In the genomic region with DNA sequence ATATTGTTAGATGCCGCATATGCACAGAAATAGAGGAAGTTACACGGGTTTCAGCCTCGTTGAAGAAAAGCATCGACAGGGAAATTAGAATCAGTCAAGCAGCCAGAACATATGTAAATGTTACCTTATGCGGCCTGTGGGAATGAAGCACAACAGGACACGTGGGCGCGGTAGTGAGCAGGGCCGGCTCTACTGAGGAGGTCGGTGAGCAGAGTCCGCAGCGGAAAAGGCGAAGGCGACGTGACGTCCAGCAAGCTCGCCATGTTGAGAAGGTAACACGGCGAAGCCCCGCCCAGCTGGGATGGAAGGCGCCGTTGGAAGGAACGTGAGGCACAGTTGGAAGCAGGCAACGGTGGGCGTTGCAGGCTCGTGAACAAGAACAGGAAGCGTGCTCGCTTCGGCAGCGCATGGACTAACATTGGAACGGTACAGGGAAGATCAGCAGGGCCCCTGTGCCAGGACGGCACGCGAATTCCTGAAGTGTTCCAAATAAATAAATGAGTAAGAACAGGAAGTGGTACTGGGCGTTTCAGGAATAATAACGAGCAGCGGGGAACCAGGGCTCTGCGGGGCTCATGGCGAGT, we compare ENCODE assay signal across 1 cellular context.
A peak's percentile ranks its signal among the peaks of the same experiment; 100 is the strongest.
TF ChIP-seq lines count a peak whose summit lies in the region.

No MANE protein-coding gene starts in this region.

TF ChIP-seq in K562, 482 proteins besides CTCF, POLR2A, EP300 and RAD21 (continued from another document and continues in another):
- TF ChIP-seq EZH2 (IDR thresholded peaks at IDR 0.05; ENCODE audit: borderline replicate concordance, low read depth, low read length) (no peak), RBM39 (optimal IDR thresholded peaks at IDR 0.05; ENCODE audit: low read depth, low read length) (no peak), ADNP (tag; IDR thresholded peaks at IDR 0.05) (no peak), KAT8 (IDR thresholded peaks at IDR 0.05; ENCODE audit: low read depth) (no peak), CBX2 (IDR thresholded peaks at IDR 0.05; ENCODE audit: insufficient read depth, low read length, poor library complexity, severe bottlenecking) (no peak), ZNF644 (tag; IDR thresholded peaks at IDR 0.05; ENCODE audit: low read depth) (no peak), KHSRP (IDR thresholded peaks at IDR 0.05) (no peak), HOXB6 (CRISPR knock-in tag; IDR thresholded peaks at IDR 0.05; ENCODE audit: borderline replicate concordance) (no peak), SMAD2 (IDR thresholded peaks at IDR 0.05; ENCODE audit: low read depth, low read length) (no peak), MITF (IDR thresholded peaks at IDR 0.05) (no peak), PPARD (CRISPR knock-in tag; IDR thresholded peaks at IDR 0.05) (no peak), TRIM28 (IDR thresholded peaks at IDR 0.05) (peak; percentile 62), YBX1 (IDR thresholded peaks at IDR 0.05) (no peak), RBM25 (IDR thresholded peaks at IDR 0.05; ENCODE audit: low read depth, low read length, severe bottlenecking) (no peak), MTA2 (IDR thresholded peaks at IDR 0.05; ENCODE audit: low read depth) (no peak), ATF1 (CRISPR knock-in tag; IDR thresholded peaks at IDR 0.05) (no peak), ATF1 (tag; IDR thresholded peaks at IDR 0.05) (peak; percentile 89), POLR3A (IDR thresholded peaks at IDR 0.05; ENCODE audit: borderline replicate concordance, extremely low read depth, insufficient read depth, insufficient read length) (no peak), MCM7 (IDR thresholded peaks at IDR 0.05) (no peak), DPF2 (IDR thresholded peaks at IDR 0.05) (peak; percentile 17; the same call in 1 of the 2 replicates), ZNF764 (CRISPR knock-in tag; IDR thresholded peaks at IDR 0.05; ENCODE audit: low read depth) (no peak), U2AF1 (optimal IDR thresholded peaks at IDR 0.05; ENCODE audit: low read depth, low read length) (no peak), SOX6 (IDR thresholded peaks at IDR 0.05) (peak; percentile 66), CREM (IDR thresholded peaks at IDR 0.05; ENCODE audit: low read depth) (peak; percentile 92), HMG20A (CRISPR knock-in tag; conservative IDR thresholded peaks at IDR 0.05) (no peak), ZNF316 (IDR thresholded peaks at IDR 0.05) (no peak), NCOA4 (IDR thresholded peaks at IDR 0.05; ENCODE audit: partially characterized antibody) (no peak), FOXO4 (CRISPR knock-in tag; IDR thresholded peaks at IDR 0.05) (no peak), ZNF224 (CRISPR knock-in tag; IDR thresholded peaks at IDR 0.05) (no peak), KLF10 (CRISPR knock-in tag; IDR thresholded peaks at IDR 0.05) (no peak), FOXJ2 (tag; IDR thresholded peaks at IDR 0.05) (no peak), BRF1 (IDR thresholded peaks at IDR 0.05; ENCODE audit: borderline replicate concordance, extremely low read depth, insufficient read length) (no peak), ZNF217 (CRISPR knock-in tag; IDR thresholded peaks at IDR 0.05) (no peak), MTF1 (CRISPR knock-in tag; IDR thresholded peaks at IDR 0.05; ENCODE audit: borderline replicate concordance) (no peak), REST (CRISPR knock-in tag; IDR thresholded peaks at IDR 0.05; ENCODE audit: low read depth) (no peak), SLC30A9 (CRISPR knock-in tag; IDR thresholded peaks at IDR 0.05) (no peak), NR2C2 (CRISPR knock-in tag; IDR thresholded peaks at IDR 0.05) (0 out of 2 replicates have a peak, but pooled peaks have one; percentile 39), NR2C2 (tag; IDR thresholded peaks at IDR 0.05) (no peak; the same call in 1 of the 2 replicates), NELFE (IDR thresholded peaks at IDR 0.05; ENCODE audit: insufficient read depth, insufficient read length) (no peak)
- TF ChIP-seq, protein P1, sequence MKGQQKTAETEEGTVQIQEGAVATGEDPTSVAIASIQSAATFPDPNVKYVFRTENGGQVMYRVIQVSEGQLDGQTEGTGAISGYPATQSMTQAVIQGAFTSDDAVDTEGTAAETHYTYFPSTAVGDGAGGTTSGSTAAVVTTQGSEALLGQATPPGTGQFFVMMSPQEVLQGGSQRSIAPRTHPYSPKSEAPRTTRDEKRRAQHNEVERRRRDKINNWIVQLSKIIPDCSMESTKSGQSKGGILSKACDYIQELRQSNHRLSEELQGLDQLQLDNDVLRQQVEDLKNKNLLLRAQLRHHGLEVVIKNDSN (CRISPR knock-in tag; IDR thresholded peaks at IDR 0.05): peak; percentile 87
- TF ChIP-seq, protein P2, sequence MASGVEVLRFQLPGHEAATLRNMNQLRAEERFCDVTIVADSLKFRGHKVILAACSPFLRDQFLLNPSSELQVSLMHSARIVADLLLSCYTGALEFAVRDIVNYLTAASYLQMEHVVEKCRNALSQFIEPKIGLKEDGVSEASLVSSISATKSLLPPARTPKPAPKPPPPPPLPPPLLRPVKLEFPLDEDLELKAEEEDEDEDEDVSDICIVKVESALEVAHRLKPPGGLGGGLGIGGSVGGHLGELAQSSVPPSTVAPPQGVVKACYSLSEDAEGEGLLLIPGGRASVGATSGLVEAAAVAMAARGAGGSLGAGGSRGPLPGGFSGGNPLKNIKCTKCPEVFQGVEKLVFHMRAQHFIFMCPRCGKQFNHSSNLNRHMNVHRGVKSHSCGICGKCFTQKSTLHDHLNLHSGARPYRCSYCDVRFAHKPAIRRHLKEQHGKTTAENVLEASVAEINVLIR (CRISPR knock-in tag; IDR thresholded peaks at IDR 0.05): peak; percentile 51; the same call in 1 of the 2 replicates
- TF ChIP-seq, protein P3, sequence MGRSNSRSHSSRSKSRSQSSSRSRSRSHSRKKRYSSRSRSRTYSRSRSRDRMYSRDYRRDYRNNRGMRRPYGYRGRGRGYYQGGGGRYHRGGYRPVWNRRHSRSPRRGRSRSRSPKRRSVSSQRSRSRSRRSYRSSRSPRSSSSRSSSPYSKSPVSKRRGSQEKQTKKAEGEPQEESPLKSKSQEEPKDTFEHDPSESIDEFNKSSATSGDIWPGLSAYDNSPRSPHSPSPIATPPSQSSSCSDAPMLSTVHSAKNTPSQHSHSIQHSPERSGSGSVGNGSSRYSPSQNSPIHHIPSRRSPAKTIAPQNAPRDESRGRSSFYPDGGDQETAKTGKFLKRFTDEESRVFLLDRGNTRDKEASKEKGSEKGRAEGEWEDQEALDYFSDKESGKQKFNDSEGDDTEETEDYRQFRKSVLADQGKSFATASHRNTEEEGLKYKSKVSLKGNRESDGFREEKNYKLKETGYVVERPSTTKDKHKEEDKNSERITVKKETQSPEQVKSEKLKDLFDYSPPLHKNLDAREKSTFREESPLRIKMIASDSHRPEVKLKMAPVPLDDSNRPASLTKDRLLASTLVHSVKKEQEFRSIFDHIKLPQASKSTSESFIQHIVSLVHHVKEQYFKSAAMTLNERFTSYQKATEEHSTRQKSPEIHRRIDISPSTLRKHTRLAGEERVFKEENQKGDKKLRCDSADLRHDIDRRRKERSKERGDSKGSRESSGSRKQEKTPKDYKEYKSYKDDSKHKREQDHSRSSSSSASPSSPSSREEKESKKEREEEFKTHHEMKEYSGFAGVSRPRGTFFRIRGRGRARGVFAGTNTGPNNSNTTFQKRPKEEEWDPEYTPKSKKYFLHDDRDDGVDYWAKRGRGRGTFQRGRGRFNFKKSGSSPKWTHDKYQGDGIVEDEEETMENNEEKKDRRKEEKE (IDR thresholded peaks at IDR 0.05; ENCODE audit: borderline replicate concordance in 1 of 2, control insufficient read depth in 1 of 2, low read depth in 2 of 2, low read length in 1 of 2): no peak
- TF ChIP-seq, protein P4, sequence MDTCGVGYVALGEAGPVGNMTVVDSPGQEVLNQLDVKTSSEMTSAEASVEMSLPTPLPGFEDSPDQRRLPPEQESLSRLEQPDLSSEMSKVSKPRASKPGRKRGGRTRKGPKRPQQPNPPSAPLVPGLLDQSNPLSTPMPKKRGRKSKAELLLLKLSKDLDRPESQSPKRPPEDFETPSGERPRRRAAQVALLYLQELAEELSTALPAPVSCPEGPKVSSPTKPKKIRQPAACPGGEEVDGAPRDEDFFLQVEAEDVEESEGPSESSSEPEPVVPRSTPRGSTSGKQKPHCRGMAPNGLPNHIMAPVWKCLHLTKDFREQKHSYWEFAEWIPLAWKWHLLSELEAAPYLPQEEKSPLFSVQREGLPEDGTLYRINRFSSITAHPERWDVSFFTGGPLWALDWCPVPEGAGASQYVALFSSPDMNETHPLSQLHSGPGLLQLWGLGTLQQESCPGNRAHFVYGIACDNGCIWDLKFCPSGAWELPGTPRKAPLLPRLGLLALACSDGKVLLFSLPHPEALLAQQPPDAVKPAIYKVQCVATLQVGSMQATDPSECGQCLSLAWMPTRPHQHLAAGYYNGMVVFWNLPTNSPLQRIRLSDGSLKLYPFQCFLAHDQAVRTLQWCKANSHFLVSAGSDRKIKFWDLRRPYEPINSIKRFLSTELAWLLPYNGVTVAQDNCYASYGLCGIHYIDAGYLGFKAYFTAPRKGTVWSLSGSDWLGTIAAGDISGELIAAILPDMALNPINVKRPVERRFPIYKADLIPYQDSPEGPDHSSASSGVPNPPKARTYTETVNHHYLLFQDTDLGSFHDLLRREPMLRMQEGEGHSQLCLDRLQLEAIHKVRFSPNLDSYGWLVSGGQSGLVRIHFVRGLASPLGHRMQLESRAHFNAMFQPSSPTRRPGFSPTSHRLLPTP (IDR thresholded peaks at IDR 0.05; ENCODE audit: borderline replicate concordance, extremely low read depth, insufficient read length): no peak
- TF ChIP-seq, protein P5, sequence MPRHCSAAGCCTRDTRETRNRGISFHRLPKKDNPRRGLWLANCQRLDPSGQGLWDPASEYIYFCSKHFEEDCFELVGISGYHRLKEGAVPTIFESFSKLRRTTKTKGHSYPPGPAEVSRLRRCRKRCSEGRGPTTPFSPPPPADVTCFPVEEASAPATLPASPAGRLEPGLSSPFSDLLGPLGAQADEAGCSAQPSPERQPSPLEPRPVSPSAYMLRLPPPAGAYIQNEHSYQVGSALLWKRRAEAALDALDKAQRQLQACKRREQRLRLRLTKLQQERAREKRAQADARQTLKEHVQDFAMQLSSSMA (CRISPR knock-in tag; IDR thresholded peaks at IDR 0.05): peak; percentile 99
- TF ChIP-seq, protein P6, sequence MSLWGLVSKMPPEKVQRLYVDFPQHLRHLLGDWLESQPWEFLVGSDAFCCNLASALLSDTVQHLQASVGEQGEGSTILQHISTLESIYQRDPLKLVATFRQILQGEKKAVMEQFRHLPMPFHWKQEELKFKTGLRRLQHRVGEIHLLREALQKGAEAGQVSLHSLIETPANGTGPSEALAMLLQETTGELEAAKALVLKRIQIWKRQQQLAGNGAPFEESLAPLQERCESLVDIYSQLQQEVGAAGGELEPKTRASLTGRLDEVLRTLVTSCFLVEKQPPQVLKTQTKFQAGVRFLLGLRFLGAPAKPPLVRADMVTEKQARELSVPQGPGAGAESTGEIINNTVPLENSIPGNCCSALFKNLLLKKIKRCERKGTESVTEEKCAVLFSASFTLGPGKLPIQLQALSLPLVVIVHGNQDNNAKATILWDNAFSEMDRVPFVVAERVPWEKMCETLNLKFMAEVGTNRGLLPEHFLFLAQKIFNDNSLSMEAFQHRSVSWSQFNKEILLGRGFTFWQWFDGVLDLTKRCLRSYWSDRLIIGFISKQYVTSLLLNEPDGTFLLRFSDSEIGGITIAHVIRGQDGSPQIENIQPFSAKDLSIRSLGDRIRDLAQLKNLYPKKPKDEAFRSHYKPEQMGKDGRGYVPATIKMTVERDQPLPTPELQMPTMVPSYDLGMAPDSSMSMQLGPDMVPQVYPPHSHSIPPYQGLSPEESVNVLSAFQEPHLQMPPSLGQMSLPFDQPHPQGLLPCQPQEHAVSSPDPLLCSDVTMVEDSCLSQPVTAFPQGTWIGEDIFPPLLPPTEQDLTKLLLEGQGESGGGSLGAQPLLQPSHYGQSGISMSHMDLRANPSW (CRISPR knock-in tag; IDR thresholded peaks at IDR 0.05): 0 out of 2 replicates have a peak, but pooled peaks have one; percentile 47
